In genomic region chr2:235200216-235200615, GRCh38 we compare ENCODE assay signal across 33 cellular contexts.
"Had no signal": no experiment of that assay in that cellular context is flagged by ENCODE, and none has a peak within 500 bp of the region (broad histone marks: within the 10 kb centered on the region; RNA-seq: fewer than 3 reads in every experiment).

No MANE protein-coding gene starts in this region.

- H3K27ac ChIP-seq: PC-9, RWPE1, SJCRH30, SK-N-MC had no signal

- H2AFZ ChIP-seq: PC-9 had no signal

- H3K4me2 ChIP-seq: PC-9 had no signal

- H3K9me3 ChIP-seq: MG63, SJCRH30 had no signal

- H3K27me3 ChIP-seq: MG63, SJCRH30 had no signal

- H3K4me3 ChIP-seq: MG63, PC-9, SJCRH30, SK-N-MC had no signal

- H3K36me3 ChIP-seq: MG63, SJCRH30 had no signal

- ATAC-seq: Panc1, Right ventricle myocardium inferior, SK-N-SH treated with all-trans-retinoic acid at 6 μM for 48 hours had no signal

- DNase-seq: Kasumi-1, KG1, MG63, NCI-H1048, NCI-H1092 treated with DMSO at 0.1 percent for 48 hours, NCI-H1105 treated with DMSO at 0.1 percent for 48 hours, NCI-H1417, NCI-H1436, NCI-H146, NCI-H1694, NCI-H187, NCI-H1930, NCI-H2029 treated with DMSO at 0.1 percent for 48 hours, NCI-H2081 treated with DMSO at 0.1 percent for 48 hours, NCI-H2107, NCI-H2171, NCI-H226, NCI-H446 treated with DMSO at 0.1 percent for 48 hours, NCI-H510A, NCI-H524, NCI-H526, NCI-H69, NCI-H748 treated with DMSO at 0.1 percent for 48 hours, NCI-H82, PC-9, SHP77, SIG-M5, SJCRH30 had no signal
